ENCODE assay signal across 16 cellular contexts in the genomic region with DNA sequence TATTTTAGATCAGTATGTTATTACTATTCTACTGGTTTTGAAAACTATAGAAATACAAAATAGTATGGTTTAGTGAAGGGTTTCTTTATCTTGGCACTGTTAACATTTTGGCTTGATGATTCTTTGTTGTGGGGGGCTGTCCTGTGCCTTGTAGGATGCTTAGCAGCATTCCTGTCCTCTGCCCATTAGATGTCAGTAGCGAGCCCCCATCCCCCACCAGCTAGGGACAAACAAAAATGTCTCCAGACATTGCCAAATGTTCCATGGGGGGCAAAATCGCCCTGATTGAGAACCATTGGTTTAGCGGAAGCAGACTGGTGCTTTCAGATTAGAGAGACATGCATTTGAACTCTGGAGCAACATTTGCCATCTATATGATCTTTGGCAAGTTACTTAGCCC. TPM values are rescaled to one million over a fixed set of nuclear protein-coding genes. Genes with fewer than 3 reads are reported as not detected.
A peak's percentile ranks its signal among the peaks of the same experiment; 100 is the strongest.
DNase-seq lines count a peak whose midpoint lies in the region; ATAC-seq and TF ChIP-seq lines count a peak whose summit lies in the region.
"Had no signal": no experiment of that assay in that cellular context is flagged by ENCODE, and none has a peak within 500 bp of the region (broad histone marks: within the 10 kb centered on the region; RNA-seq: fewer than 3 reads in every experiment).

No MANE protein-coding gene starts in this region.

- no peaks in the 10 kb centered on the region; the same call in 2 of the 3 replicates for H3K4me1 Mint-ChIP-seq in GM23338

- H3K36me3 Mint-ChIP-seq in GM23338 (ENCODE audit: low read depth) = no peaks in the 10 kb centered on the region
- H3K36me3 Mint-ChIP-seq in activated naive CD4-positive, alpha-beta T cell treated with anti-CD3 and anti-CD28 coated beads, Interleukin-2, amount 50 U/mL, for 72 hours = no peaks in the 10 kb centered on the region

- no peaks in the 10 kb centered on the region; the same call in 1 of the 2 replicates for H3K9me2 ChIP-seq in GM23338 (ENCODE audit: insufficient read depth)

- no peaks in the 10 kb centered on the region for H3K27me3 ChIP-seq in GM23338 (ENCODE audit: insufficient read depth)
- H3K27me3 ChIP-seq in WERI-Rb-1 (ENCODE audit: insufficient read depth, low read depth, severe bottlenecking) = no peaks in the 10 kb centered on the region
- H3K27me3 ChIP-seq: Peyer's patch had no signal

- H3K27ac ChIP-seq in C4-2B (no peak overlapping the region), GM23338 (ENCODE audit: low read depth) (no peak overlapping the region), WERI-Rb-1 (no peak overlapping the region)
- H3K27ac ChIP-seq: HL-60, prostate gland had no signal

- H3K9me3 ChIP-seq in WERI-Rb-1 (ENCODE audit: severe bottlenecking) = no peaks in the 10 kb centered on the region
- H3K9me3 ChIP-seq: Peyer's patch, prostate gland had no signal

- H3K79me2 ChIP-seq in GM23338 (replicated peaks; ENCODE audit: insufficient read depth) = no peaks in the 10 kb centered on the region

- H3K27ac Mint-ChIP-seq in GM23338 = no peak overlapping the region
- H3K27ac Mint-ChIP-seq in activated naive CD4-positive, alpha-beta T cell treated with anti-CD3 and anti-CD28 coated beads, Interleukin-2, amount 50 U/mL, for 72 hours = no peak overlapping the region
- H3K27ac Mint-ChIP-seq: activated CD4-positive, alpha-beta memory T cell treated with anti-CD3 and anti-CD28 coated beads, Interleukin-2, amount 10 ng/mL, durations not matched to agents 7 days and 5 days had no signal

- H3K27me3 Mint-ChIP-seq in GM23338 (ENCODE audit: insufficient read depth, low read depth, poor library complexity) = peaks cover 5% of the 10 kb centered on the region
- H3K27me3 Mint-ChIP-seq: activated CD4-positive, alpha-beta memory T cell treated with anti-CD3 and anti-CD28 coated beads, Interleukin-2, amount 10 ng/mL, durations not matched to agents 7 days and 5 days had no signal

- no peak overlapping the region for H3K4me2 ChIP-seq in GM23338

- no peaks in the 10 kb centered on the region for H3F3A ChIP-seq in GM23338 (replicated peaks; ENCODE audit: low read depth)

- peak; percentile 54 for DNase-seq in GM23338 (ENCODE audit: low spot score)
- DNase-seq in WERI-Rb-1 = peak; percentile 23
- DNase-seq in iPS-NIHi11 (ENCODE audit: low spot score) = peak; percentile 34
- DNase-seq in NCI-H526 treated with DMSO at 0.1 percent for 48 hours (lab: John Stamatoyannopoulos, UW) = no peak
- no peak for DNase-seq in activated naive CD4-positive, alpha-beta T cell treated with anti-CD3 and anti-CD28 coated beads, Interleukin-2, amount 50 U/mL, for 72 hours (ENCODE audit: low spot score in 2 of 2)
- DNase-seq: activated CD4-positive, alpha-beta memory T cell treated with anti-CD3 and anti-CD28 coated beads, Interleukin-2, amount 10 ng/mL, durations not matched to agents 7 days and 5 days; activated effector memory CD4-positive, alpha-beta T cell treated with Interleukin-2 at 50 U/mL for 16 hours; midbrain; NCI-H226; Peyer's patch had no signal

- H3K36me3 ChIP-seq in GM23338 (ENCODE audit: insufficient read depth) (no peaks in the 10 kb centered on the region), WERI-Rb-1 (no peaks in the 10 kb centered on the region)
- H3K36me3 ChIP-seq: Peyer's patch, prostate gland had no signal

- H2AFZ ChIP-seq in GM23338 = no peak overlapping the region

- TF ChIP-seq CTCF in C4-2B (conservative IDR thresholded peaks at IDR 0.05) (peak; percentile 29), GM23338 (conservative IDR thresholded peaks at IDR 0.05; ENCODE audit: low read depth in 2 of 2) (peak; percentile 69 to 70), WERI-Rb-1 (IDR thresholded peaks at IDR 0.05; ENCODE audit: low read depth, low read length) (peak; percentile 41)

- no peaks in the 10 kb centered on the region for H4K20me1 ChIP-seq in GM23338 (replicated peaks; ENCODE audit: insufficient read depth)

- ATAC-seq in GM23338 (peak; percentile 72), HG03039 (IDR thresholded peaks at IDR 0.05; ENCODE audit: unreplicated experiment) (no peak), HG02623 (IDR thresholded peaks at IDR 0.05; ENCODE audit: unreplicated experiment) (no peak)
- ATAC-seq in activated naive CD4-positive, alpha-beta T cell treated with anti-CD3 and anti-CD28 coated beads, Interleukin-2, amount 50 U/mL, for 72 hours = no peak

- no peak overlapping the region for H3K4me3 Mint-ChIP-seq in GM23338
- H3K4me3 Mint-ChIP-seq: activated CD4-positive, alpha-beta memory T cell treated with anti-CD3 and anti-CD28 coated beads, Interleukin-2, amount 10 ng/mL, durations not matched to agents 7 days and 5 days had no signal

- no peak overlapping the region for H3K4me3 ChIP-seq in GM23338
- no peak overlapping the region for H3K4me3 ChIP-seq in WERI-Rb-1 (ENCODE audit: low read depth, low read length)
- H3K4me3 ChIP-seq: Peyer's patch, prostate gland had no signal

- no peaks in the 10 kb centered on the region for H3K4me1 ChIP-seq in GM23338 (ENCODE audit: insufficient read depth)
- H3K4me1 ChIP-seq: prostate gland had no signal

- peaks cover 3% of the 10 kb centered on the region; the same call in 1 of the 3 replicates for H3K9me3 Mint-ChIP-seq in GM23338
- H3K9me3 Mint-ChIP-seq in activated naive CD4-positive, alpha-beta T cell treated with anti-CD3 and anti-CD28 coated beads, Interleukin-2, amount 50 U/mL, for 72 hours = no peaks in the 10 kb centered on the region
- H3K9me3 Mint-ChIP-seq: activated CD4-positive, alpha-beta memory T cell treated with anti-CD3 and anti-CD28 coated beads, Interleukin-2, amount 10 ng/mL, durations not matched to agents 7 days and 5 days had no signal

TF ChIP-seq in GM23338, 12 proteins besides CTCF, POLR2A, EP300 and RAD21:
- no peak for TF ChIP-seq EZH2 (IDR thresholded peaks at IDR 0.05; ENCODE audit: low read depth, unreplicated experiment)
- no peak for TF ChIP-seq EZH2phosphoT487 (IDR thresholded peaks at IDR 0.05; ENCODE audit: unreplicated experiment)
- TF ChIP-seq ZNF331 (CRISPR knock-in tag; IDR thresholded peaks at IDR 0.05; ENCODE audit: low read depth) = no peak

RNA-seq across cellular contexts. Expression of a gene that starts 23.3 kb away (rescaled TPM):
- 1.5 and 1.7 TPM in 2 replicates for total RNA-seq in GM23338 (2014; rRNA removed; shearing (Covaris generic))
- 1.7 and 2.4 TPM in 2 replicates for polyA plus RNA-seq in GM23338 (2016; fragmentation: Nextera tagmentation; extraction: Ambion mirVana)
- not detected for total RNA-seq in activated naive CD4-positive, alpha-beta T cell treated with anti-CD3 and anti-CD28 coated beads, Interleukin-2, amount 50 U/mL, for 72 hours
- total RNA-seq: activated CD4-positive, alpha-beta memory T cell treated with anti-CD3 and anti-CD28 coated beads, Interleukin-2, amount 10 ng/mL, durations not matched to agents 7 days and 5 days had no signal
- polyA plus RNA-seq: BJ had no signal

Comparison
In these comparisons a context has a peak if more than half of its experiments do, and no peak if none do; other contexts are left out.
1. DNase-seq: peak in GM23338 (single experiment), WERI-Rb-1 (single experiment) and iPS-NIHi11 (single experiment); none in NCI-H526 treated with DMSO at 0.1 percent for 48 hours (single experiment) and activated naive CD4-positive, alpha-beta T cell treated with anti-CD3 and anti-CD28 coated beads, Interleukin-2, amount 50 U/mL, for 72 hours (0 of 2).
2. Peak in every context shown above with its lines, with median percentiles within 50 percentile points of each other: CTCF ChIP-seq.